In the genomic region with DNA sequence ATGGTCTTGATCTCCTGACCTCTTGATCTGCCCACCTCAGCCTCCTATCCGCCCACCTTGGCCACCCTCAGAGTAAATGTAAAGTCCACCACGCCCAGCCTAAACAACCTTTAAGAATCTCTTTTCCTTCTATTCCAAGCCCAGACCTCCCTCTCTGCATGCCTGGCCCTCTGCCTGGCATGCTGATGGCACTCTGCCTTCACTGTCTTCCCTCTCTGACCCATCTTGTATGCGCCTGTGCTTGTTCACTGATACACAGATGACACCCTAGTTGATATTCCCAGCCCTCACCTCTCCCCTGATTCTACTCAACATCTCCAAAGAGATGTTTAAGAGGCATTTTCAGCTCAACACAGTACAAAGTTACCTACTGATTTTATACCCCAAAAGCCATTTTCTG, we compare ENCODE assay signal across 34 cellular contexts.
"Had no signal": no experiment of that assay in that cellular context is flagged by ENCODE, and none has a peak within 500 bp of the region (broad histone marks: within the 10 kb centered on the region; RNA-seq: fewer than 3 reads in every experiment).

No MANE protein-coding gene starts in this region.

- H3K27ac Mint-ChIP-seq: activated B cell treated with CpG ODN at 0.5 μM for 24 hours; activated CD4-positive, alpha-beta memory T cell treated with anti-CD3 and anti-CD28 coated beads for 36 hours; activated CD4-positive, alpha-beta T cell treated with anti-CD3 and anti-CD28 coated beads, Interleukin-2, amount 10 ng/mL, durations not matched to agents 24 days and 14 days; activated CD8-positive, alpha-beta T cell treated with anti-CD3 and anti-CD28 coated beads for 36 hours; activated naive CD4-positive, alpha-beta T cell treated with anti-CD3 and anti-CD28 coated beads, Interleukin-2, amount 10 ng/mL, durations not matched to agents 7 days and 5 days; activated naive CD4-positive, alpha-beta T cell treated with anti-CD3 and anti-CD28 coated beads, Interleukin-2, amount 50 U/mL, for 24 hours; activated naive CD8-positive, alpha-beta T cell; activated naive CD8-positive, alpha-beta T cell treated with anti-CD3 and anti-CD28 coated beads, Interleukin-2, amount 10 ng/mL, durations not matched to agents 7 days and 5 days; activated naive CD8-positive, alpha-beta T cell treated with anti-CD3 and anti-CD28 coated beads, Interleukin-2, amount 50 U/mL, for 24 hours; activated T-cell treated with anti-CD3 and anti-CD28 coated beads, Interleukin-2, amount 50 U/mL, for 72 hours; activated T-helper 1 cell treated with anti-CD3 and anti-CD28 coated beads, Interleukin-12 subunit alpha, Interleukin-12 subunit beta, Interleukin-2, Interleukin-4 antibody, amounts not matched to agents 30 ng/mL and 10 ng/mL and 1 ng/mL, durations not matched to agents 14 hours and 24 hours and 36 hours; activated T-helper 17 cell treated with anti-CD3 and anti-CD28 coated beads, Interleukin-2, amount 50 U/mL, for 72 hours; T-helper 1 cell treated with Interleukin-12 subunit alpha and Interleukin-12 subunit beta and Interleukin-4 antibody, amounts not matched to agents 30 μg/mL and 1 μg/mL, for 36 hours; T-helper 2 cell treated with Interferon-gamma antibody and Interleukin-4, amounts not matched to agents 5 μg/mL and 100 μg/mL, for 36 hours had no signal

- H3K36me3 ChIP-seq: ascending aorta, cardiac muscle cell had no signal

- H3K9me3 ChIP-seq: ascending aorta had no signal

- H3K4me3 ChIP-seq: ascending aorta, cardiac muscle cell, coronary artery had no signal

- H3K4me3 Mint-ChIP-seq: activated B cell treated with CpG ODN at 0.5 μM for 24 hours; activated CD4-positive, alpha-beta memory T cell treated with anti-CD3 and anti-CD28 coated beads for 36 hours; activated CD4-positive, alpha-beta T cell treated with anti-CD3 and anti-CD28 coated beads, Interleukin-2, amount 10 ng/mL, durations not matched to agents 24 days and 14 days; activated CD8-positive, alpha-beta T cell treated with anti-CD3 and anti-CD28 coated beads for 36 hours; activated naive CD4-positive, alpha-beta T cell treated with anti-CD3 and anti-CD28 coated beads, Interleukin-2, amount 10 ng/mL, durations not matched to agents 7 days and 5 days; activated naive CD4-positive, alpha-beta T cell treated with anti-CD3 and anti-CD28 coated beads, Interleukin-2, amount 50 U/mL, for 24 hours; activated naive CD8-positive, alpha-beta T cell; activated naive CD8-positive, alpha-beta T cell treated with anti-CD3 and anti-CD28 coated beads, Interleukin-2, amount 10 ng/mL, durations not matched to agents 7 days and 5 days; activated naive CD8-positive, alpha-beta T cell treated with anti-CD3 and anti-CD28 coated beads, Interleukin-2, amount 50 U/mL, for 24 hours; activated T-cell treated with anti-CD3 and anti-CD28 coated beads, Interleukin-2, amount 50 U/mL, for 4 hours; activated T-cell treated with anti-CD3 and anti-CD28 coated beads, Interleukin-2, amount 50 U/mL, for 72 hours; activated T-helper 1 cell treated with anti-CD3 and anti-CD28 coated beads, Interleukin-12 subunit alpha, Interleukin-12 subunit beta, Interleukin-2, Interleukin-4 antibody, amounts not matched to agents 30 ng/mL and 10 ng/mL and 1 ng/mL, durations not matched to agents 14 hours and 24 hours and 36 hours; activated T-helper 17 cell treated with anti-CD3 and anti-CD28 coated beads, Interleukin-2, amount 50 U/mL, for 72 hours; brain; central memory CD8-positive, alpha-beta T cell; T-helper 1 cell treated with Interleukin-12 subunit alpha and Interleukin-12 subunit beta and Interleukin-4 antibody, amounts not matched to agents 30 μg/mL and 1 μg/mL, for 36 hours; T-helper 2 cell treated with Interferon-gamma antibody and Interleukin-4, amounts not matched to agents 5 μg/mL and 100 μg/mL, for 36 hours had no signal

- H3K27me3 ChIP-seq: ascending aorta, cardiac muscle cell had no signal

- H3K27ac ChIP-seq: ascending aorta, cardiac muscle cell, coronary artery, VCaP had no signal

- ATAC-seq: activated CD8-positive, alpha-beta T cell treated with anti-CD3 and anti-CD28 coated beads for 36 hours; activated naive CD8-positive, alpha-beta T cell treated with anti-CD3 and anti-CD28 coated beads, Interleukin-2, amount 50 U/mL, for 24 hours; activated T-cell treated with anti-CD3 and anti-CD28 coated beads, Interleukin-2, amount 50 U/mL, for 4 hours; activated T-cell treated with anti-CD3 and anti-CD28 coated beads, Interleukin-2, amount 50 U/mL, for 72 hours; activated T-helper 17 cell treated with anti-CD3 and anti-CD28 coated beads, Interleukin-2, amount 50 U/mL, for 72 hours had no signal

- H3K4me1 Mint-ChIP-seq: activated naive CD4-positive, alpha-beta T cell treated with anti-CD3 and anti-CD28 coated beads, Interleukin-2, amount 10 ng/mL, durations not matched to agents 7 days and 5 days; activated naive CD8-positive, alpha-beta T cell treated with anti-CD3 and anti-CD28 coated beads, Interleukin-2, amount 50 U/mL, for 24 hours; activated T-helper 17 cell treated with anti-CD3 and anti-CD28 coated beads, Interleukin-2, amount 50 U/mL, for 72 hours; central memory CD8-positive, alpha-beta T cell had no signal

- H3K36me3 Mint-ChIP-seq: activated CD4-positive, alpha-beta memory T cell treated with anti-CD3 and anti-CD28 coated beads for 36 hours; activated naive CD4-positive, alpha-beta T cell treated with anti-CD3 and anti-CD28 coated beads, Interleukin-2, amount 10 ng/mL, durations not matched to agents 7 days and 5 days; activated naive CD4-positive, alpha-beta T cell treated with anti-CD3 and anti-CD28 coated beads, Interleukin-2, amount 50 U/mL, for 24 hours; activated naive CD8-positive, alpha-beta T cell; activated naive CD8-positive, alpha-beta T cell treated with anti-CD3 and anti-CD28 coated beads, Interleukin-2, amount 10 ng/mL, durations not matched to agents 7 days and 5 days; brain had no signal

- DNase-seq: activated B cell treated with CpG ODN at 0.5 μM for 24 hours; activated CD4-positive, alpha-beta memory T cell treated with anti-CD3 and anti-CD28 coated beads for 36 hours; activated CD4-positive, alpha-beta T cell treated with anti-CD3 and anti-CD28 coated beads for 4 hours; activated CD4-positive, alpha-beta T cell treated with anti-CD3 and anti-CD28 coated beads, Interleukin-2, amount 10 ng/mL, durations not matched to agents 24 days and 14 days; activated CD4-positive, alpha-beta T cell treated with anti-CD3 and anti-CD28 coated beads, Interleukin-2, amount 50 U/mL, for 1 hour; activated CD4-positive, alpha-beta T cell treated with anti-CD3 and anti-CD28 coated beads, Interleukin-2, amount 50 U/mL, for 4 hours; activated CD4-positive, CD25-positive, alpha-beta regulatory T cell treated with anti-CD3 and anti-CD28 coated beads, Interleukin-2, amount 50 U/mL, for 72 hours; activated CD8-positive, alpha-beta memory T cell treated with anti-CD3 and anti-CD28 coated beads, Interleukin-2, amount 50 U/mL, for 4 hours; activated CD8-positive, alpha-beta T cell treated with anti-CD3 and anti-CD28 coated beads for 36 hours; activated effector memory CD4-positive, alpha-beta T cell treated with anti-CD3 and anti-CD28 coated beads, Interleukin-2, amount 50 U/mL, for 16 hours; activated naive CD4-positive, alpha-beta T cell treated with anti-CD3 and anti-CD28 coated beads, Interleukin-2, amount 10 ng/mL, durations not matched to agents 7 days and 5 days; activated naive CD4-positive, alpha-beta T cell treated with Interleukin-2 at 50 U/mL for 16 hours; activated naive CD8-positive, alpha-beta T cell treated with anti-CD3 and anti-CD28 coated beads, Interleukin-2, amount 10 ng/mL, durations not matched to agents 7 days and 5 days; activated naive CD8-positive, alpha-beta T cell treated with anti-CD3 and anti-CD28 coated beads, Interleukin-2, amount 50 U/mL, for 24 hours; activated T-cell treated with anti-CD3 and anti-CD28 coated beads for 4 hours; activated T-cell treated with anti-CD3 and anti-CD28 coated beads, Interleukin-2, amount 50 U/mL, for 1 hour; activated T-cell treated with anti-CD3 and anti-CD28 coated beads, Interleukin-2, amount 50 U/mL, for 4 hours; activated T-cell treated with anti-CD3 and anti-CD28 coated beads, Interleukin-2, amount 50 U/mL, for 72 hours; amygdala; anterior cingulate cortex; T-helper 2 cell; T-helper 9 cell had no signal

- H3K9me3 Mint-ChIP-seq: activated B cell treated with CpG ODN at 0.5 μM for 24 hours; activated CD4-positive, alpha-beta memory T cell treated with anti-CD3 and anti-CD28 coated beads for 36 hours; activated CD4-positive, alpha-beta T cell treated with anti-CD3 and anti-CD28 coated beads, Interleukin-2, amount 10 ng/mL, durations not matched to agents 24 days and 14 days; activated CD8-positive, alpha-beta T cell treated with anti-CD3 and anti-CD28 coated beads for 36 hours; activated naive CD4-positive, alpha-beta T cell treated with anti-CD3 and anti-CD28 coated beads, Interleukin-2, amount 10 ng/mL, durations not matched to agents 7 days and 5 days; activated naive CD4-positive, alpha-beta T cell treated with anti-CD3 and anti-CD28 coated beads, Interleukin-2, amount 50 U/mL, for 24 hours; activated naive CD8-positive, alpha-beta T cell treated with anti-CD3 and anti-CD28 coated beads, Interleukin-2, amount 10 ng/mL, durations not matched to agents 7 days and 5 days; activated naive CD8-positive, alpha-beta T cell treated with anti-CD3 and anti-CD28 coated beads, Interleukin-2, amount 50 U/mL, for 24 hours; activated T-cell treated with anti-CD3 and anti-CD28 coated beads, Interleukin-2, amount 50 U/mL, for 4 hours; activated T-cell treated with anti-CD3 and anti-CD28 coated beads, Interleukin-2, amount 50 U/mL, for 72 hours; activated T-helper 1 cell treated with anti-CD3 and anti-CD28 coated beads, Interleukin-12 subunit alpha, Interleukin-12 subunit beta, Interleukin-2, Interleukin-4 antibody, amounts not matched to agents 30 ng/mL and 10 ng/mL and 1 ng/mL, durations not matched to agents 14 hours and 24 hours and 36 hours; activated T-helper 17 cell treated with anti-CD3 and anti-CD28 coated beads, Interleukin-2, amount 50 U/mL, for 72 hours; central memory CD8-positive, alpha-beta T cell; T-helper 1 cell treated with Interleukin-12 subunit alpha and Interleukin-12 subunit beta and Interleukin-4 antibody, amounts not matched to agents 30 μg/mL and 1 μg/mL, for 36 hours; T-helper 2 cell treated with Interferon-gamma antibody and Interleukin-4, amounts not matched to agents 5 μg/mL and 100 μg/mL, for 36 hours had no signal

- H3K27me3 Mint-ChIP-seq: activated CD4-positive, alpha-beta T cell treated with anti-CD3 and anti-CD28 coated beads, Interleukin-2, amount 10 ng/mL, durations not matched to agents 24 days and 14 days; activated naive CD4-positive, alpha-beta T cell treated with anti-CD3 and anti-CD28 coated beads, Interleukin-2, amount 10 ng/mL, durations not matched to agents 7 days and 5 days had no signal

- H3K4me1 ChIP-seq: ascending aorta had no signal
